Comparison of ENCODE assay signal across 28 cellular contexts in genomic region chr14:68214431-68214830, GRCh38.
DNase-seq lines count a peak whose midpoint lies in the region; ATAC-seq, FAIRE-seq and TF ChIP-seq lines count a peak whose summit lies in the region.
"Had no signal": no experiment of that assay in that cellular context is flagged by ENCODE, and none has a peak within 500 bp of the region (broad histone marks: within the 10 kb centered on the region; RNA-seq: fewer than 3 reads in every experiment).

No MANE protein-coding gene starts in this region.

- H3K36me3 Mint-ChIP-seq in natural killer cell treated with Interleukin-12 subunit alpha and Interleukin-12 subunit beta and Interleukin-15 and Interleukin-18, amount 100 ng/mL, for 72 hours, result no peaks in the 10 kb centered on the region
- H3K36me3 Mint-ChIP-seq: activated CD4-positive, alpha-beta memory T cell treated with anti-CD3 and anti-CD28 coated beads for 36 hours had no signal

- no peaks in the 10 kb centered on the region for H4K20me1 ChIP-seq in SK-N-SH (ENCODE audit: insufficient read depth)

- peak overlapping the region; percentile 90 for H3K27ac Mint-ChIP-seq in natural killer cell treated with Interleukin-12 subunit alpha and Interleukin-12 subunit beta and Interleukin-15 and Interleukin-18, amount 100 ng/mL, for 72 hours
- H3K27ac Mint-ChIP-seq: activated CD4-positive, alpha-beta memory T cell treated with anti-CD3 and anti-CD28 coated beads for 36 hours; stimulated activated naive CD8-positive, alpha-beta T cell treated with anti-CD3 and anti-CD28 coated beads, Interleukin-15, amount 100 ng/mL, for 72 hours had no signal

- peaks cover 17% of the 10 kb centered on the region for H3F3A ChIP-seq in SK-N-SH (replicated peaks; ENCODE audit: insufficient read depth)

- no peaks in the 10 kb centered on the region for H3K36me3 ChIP-seq in SK-N-SH (replicated peaks in 1 of 2; ENCODE audit: control insufficient read depth in 1 of 2, insufficient read depth in 2 of 2, low read length in 1 of 2)
- H3K36me3 ChIP-seq: BE2C, transverse colon had no signal

- H3K27me3 Mint-ChIP-seq in natural killer cell treated with Interleukin-12 subunit alpha and Interleukin-12 subunit beta and Interleukin-15 and Interleukin-18, amount 100 ng/mL, for 72 hours, result no peaks in the 10 kb centered on the region
- H3K27me3 Mint-ChIP-seq: activated B cell treated with CpG ODN at 0.5 μM for 24 hours; activated CD4-positive, alpha-beta memory T cell treated with anti-CD3 and anti-CD28 coated beads for 36 hours; stimulated activated naive CD8-positive, alpha-beta T cell treated with anti-CD3 and anti-CD28 coated beads, Interleukin-15, amount 100 ng/mL, for 72 hours had no signal

- peak; percentile 13 for DNase-seq in NCI-H1105 treated with DMSO at 0.1 percent for 48 hours (lab: John Stamatoyannopoulos, UW)
- DNase-seq in NCI-H1105 (lab: John Stamatoyannopoulos, UW), result no peak
- DNase-seq in GM19239 (ENCODE audit: insufficient read length, low spot score), result no peak
- DNase-seq in natural killer cell treated with Interleukin-12 subunit alpha and Interleukin-12 subunit beta and Interleukin-15 and Interleukin-18, amount 100 ng/mL, for 72 hours (ENCODE audit: low spot score), result no peak
- no peak for DNase-seq in SK-N-SH
- no peak for DNase-seq in SHP77 (lab: John Stamatoyannopoulos, UW)
- DNase-seq: activated B cell treated with CpG ODN at 0.5 μM for 24 hours; activated CD4-positive, alpha-beta memory T cell treated with anti-CD3 and anti-CD28 coated beads for 36 hours; activated effector memory CD4-positive, alpha-beta T cell treated with Interleukin-2 at 50 U/mL for 16 hours; BE2C; body of pancreas; COR-L47; glutamatergic neuron; H7; kidney glomerular epithelial cell; mammary epithelial cell; NCI-H1694; NCI-H446 treated with DMSO at 0.1 percent for 48 hours; nucleus accumbens; stimulated activated CD4-positive, alpha-beta T cell treated with anti-CD3 and anti-CD28 coated beads, Interleukin-4, amount 100 ng/mL, for 24 hours; stimulated activated naive CD8-positive, alpha-beta T cell treated with anti-CD3 and anti-CD28 coated beads, Interleukin-15, amount 100 ng/mL, for 72 hours; transverse colon had no signal

- no peak for TF ChIP-seq RAD21 in SK-N-SH (IDR thresholded peaks at IDR 0.05; ENCODE audit: low read length)

- no peak for ATAC-seq in natural killer cell treated with Interleukin-12 subunit alpha and Interleukin-12 subunit beta and Interleukin-15 and Interleukin-18, amount 100 ng/mL, for 72 hours
- ATAC-seq in GM18870 (IDR thresholded peaks at IDR 0.05; ENCODE audit: unreplicated experiment), result no peak
- ATAC-seq: body of pancreas; SK-N-SH treated with all-trans-retinoic acid at 6 μM for 48 hours; stimulated activated naive CD8-positive, alpha-beta T cell treated with anti-CD3 and anti-CD28 coated beads, Interleukin-15, amount 100 ng/mL, for 72 hours had no signal

- 75% methylated on average over 4 of the region's 4 CpGs for WGBS in SK-N-SH (ENCODE audit: low lambda C conversion rate)

- no peak overlapping the region for H3K4me2 ChIP-seq in SK-N-SH

- POLR2A ChIA-PET in SK-N-SH (lab: Yijun Ruan, JAX), result no interaction called here

- no peak overlapping the region for H3K4me3 ChIP-seq in SK-N-SH (ENCODE audit: low read depth in 2 of 2, low read length in 1 of 2)
- H3K4me3 ChIP-seq: body of pancreas, transverse colon had no signal

- peaks cover 2% of the 10 kb centered on the region for H3K9me3 Mint-ChIP-seq in natural killer cell treated with Interleukin-12 subunit alpha and Interleukin-12 subunit beta and Interleukin-15 and Interleukin-18, amount 100 ng/mL, for 72 hours
- H3K9me3 Mint-ChIP-seq: activated B cell treated with CpG ODN at 0.5 μM for 24 hours; activated CD4-positive, alpha-beta memory T cell treated with anti-CD3 and anti-CD28 coated beads for 36 hours; stimulated activated naive CD8-positive, alpha-beta T cell treated with anti-CD3 and anti-CD28 coated beads, Interleukin-15, amount 100 ng/mL, for 72 hours had no signal

- CTCF ChIA-PET in SK-N-SH (lab: Yijun Ruan, JAX), result no interaction called here

- TF ChIP-seq CTCF in VCaP (conservative IDR thresholded peaks at IDR 0.05), result no peak
- no peak for TF ChIP-seq CTCF in SK-N-SH (IDR thresholded peaks at IDR 0.05)

- H3K9me2 ChIP-seq in SK-N-SH, result no peaks in the 10 kb centered on the region

- H3K4me3 Mint-ChIP-seq in natural killer cell treated with Interleukin-12 subunit alpha and Interleukin-12 subunit beta and Interleukin-15 and Interleukin-18, amount 100 ng/mL, for 72 hours, result peak overlapping the region; percentile 38
- H3K4me3 Mint-ChIP-seq: activated B cell treated with CpG ODN at 0.5 μM for 24 hours; activated CD4-positive, alpha-beta memory T cell treated with anti-CD3 and anti-CD28 coated beads for 36 hours; stimulated activated naive CD8-positive, alpha-beta T cell treated with anti-CD3 and anti-CD28 coated beads, Interleukin-15, amount 100 ng/mL, for 72 hours had no signal

- peaks cover 59 to 68% of the 10 kb centered on the region in 2 donors for H3K4me1 Mint-ChIP-seq in natural killer cell treated with Interleukin-12 subunit alpha and Interleukin-12 subunit beta and Interleukin-15 and Interleukin-18, amount 100 ng/mL, for 72 hours (ENCODE audit: low read depth in 2 of 2)

- no peak for TF ChIP-seq EP300 in SK-N-SH (IDR thresholded peaks at IDR 0.05; ENCODE audit: borderline replicate concordance in 1 of 2, low read depth in 1 of 2, low read length in 1 of 2)

- H3K4me1 ChIP-seq in SK-N-SH (ENCODE audit: control insufficient read depth in 1 of 2, insufficient read depth in 2 of 2, low read depth in 1 of 2, low read length in 1 of 2), result peaks cover 0 to 14% of the 10 kb centered on the region in 2 experiments; a peak in 3 of 4 replicates
- H3K4me1 ChIP-seq: BE2C had no signal

- H3K79me2 ChIP-seq in SK-N-SH (ENCODE audit: insufficient read depth), result no peaks in the 10 kb centered on the region

- no peaks in the 10 kb centered on the region for H3K9me3 ChIP-seq in SK-N-SH
- H3K9me3 ChIP-seq: BE2C, body of pancreas, transverse colon had no signal

- no peaks in the 10 kb centered on the region for H3K27me3 ChIP-seq in SK-N-SH (ENCODE audit: insufficient read depth)
- H3K27me3 ChIP-seq: BE2C, body of pancreas, transverse colon had no signal

- H2AFZ ChIP-seq in SK-N-SH (ENCODE audit: low read depth), result no peak overlapping the region

- H3K9ac ChIP-seq in SK-N-SH, result no peak overlapping the region

- H3K27ac ChIP-seq in VCaP, result peak overlapping the region; percentile 23; the same call in 1 of the 2 replicates
- H3K27ac ChIP-seq in SK-N-SH (ENCODE audit: low read depth in 2 of 2, low read length in 1 of 2), result no peak overlapping the region
- H3K27ac ChIP-seq: body of pancreas had no signal

- peak; percentile 69 for FAIRE-seq in GM19239 (lab: Jason Lieb, UNC)
- FAIRE-seq: A204.1, colon, GM18507 had no signal

TF ChIP-seq in SK-N-SH, 30 proteins besides CTCF, POLR2A, EP300 and RAD21 (continues in another document):
- TF ChIP-seq SMC3 (IDR thresholded peaks at IDR 0.05; ENCODE audit: low read depth, low read length), result no peak
- TF ChIP-seq POLR2AphosphoS5 (IDR thresholded peaks at IDR 0.05; ENCODE audit: low read depth, low read length), result no peak
- no peak for TF ChIP-seq RXRA (IDR thresholded peaks at IDR 0.05; ENCODE audit: borderline replicate concordance, low read depth)
- TF ChIP-seq GATA2 (CRISPR knock-in tag; IDR thresholded peaks at IDR 0.05), result no peak
- no peak for TF ChIP-seq YY1 (IDR thresholded peaks at IDR 0.05; ENCODE audit: low read depth)
- no peak for TF ChIP-seq TAF1 (IDR thresholded peaks at IDR 0.05; ENCODE audit: borderline replicate concordance, low read depth, low read length)
- TF ChIP-seq FOSL2 (IDR thresholded peaks at IDR 0.05; ENCODE audit: borderline replicate concordance, low read depth), result no peak
- no peak for TF ChIP-seq ZBTB33 (IDR thresholded peaks at IDR 0.05; ENCODE audit: borderline replicate concordance, low read depth)
- no peak for TF ChIP-seq PBX3 (IDR thresholded peaks at IDR 0.05)
- TF ChIP-seq USF2 (IDR thresholded peaks at IDR 0.05; ENCODE audit: borderline replicate concordance, low read depth, low read length), result no peak
- no peak for TF ChIP-seq NRF1 (IDR thresholded peaks at IDR 0.05; ENCODE audit: low read depth, low read length)
- TF ChIP-seq TCF12 (IDR thresholded peaks at IDR 0.05), result no peak
- no peak for TF ChIP-seq CHD2 (IDR thresholded peaks at IDR 0.05; ENCODE audit: low read length, partially characterized antibody)
- TF ChIP-seq GABPA (IDR thresholded peaks at IDR 0.05; ENCODE audit: low read depth), result no peak
- no peak for TF ChIP-seq RFX5 (IDR thresholded peaks at IDR 0.05; ENCODE audit: low read length)
